29 cellular contexts compared by ENCODE assay signal in genomic region chr5:9582406-9582805, GRCh38. TPM values are rescaled to one million over a fixed set of nuclear protein-coding genes. Genes with fewer than 3 reads are reported as not detected.
"Had no signal": no experiment of that assay in that cellular context is flagged by ENCODE, and none has a peak within 500 bp of the region (broad histone marks: within the 10 kb centered on the region; RNA-seq: fewer than 3 reads in every experiment).

No MANE protein-coding gene starts in this region.

- DNase-seq: effector CD4-positive, alpha-beta T cell; endodermal cell; foreskin keratinocyte; heart right ventricle; hypothalamus; kidney glomerular epithelial cell; naive thymus-derived CD4-positive, alpha-beta T cell; nephron progenitor cell; psoas muscle; retina; right lobe of liver; stimulated activated CD4-positive, alpha-beta T cell treated with anti-CD3 and anti-CD28 coated beads, Interleukin-4, amount 100 ng/mL, for 1 hour; stimulated activated CD8-positive, alpha-beta memory T cell treated with anti-CD3 and anti-CD28 coated beads, Interleukin-4, amount 100 ng/mL, for 48 hours; stimulated activated naive CD8-positive, alpha-beta T cell treated with anti-CD3 and anti-CD28 coated beads, Interleukin-15, Interleukin-2, amounts not matched to agents 100 U/mL and 50 U/mL, for 24 hours; tibial artery had no signal

- H3K27ac ChIP-seq: coronary artery, foreskin keratinocyte, heart right ventricle, neutrophil, psoas muscle, right lobe of liver, tibial artery had no signal

- H3K36me3 ChIP-seq: heart right ventricle, neutrophil, right lobe of liver, tibial artery had no signal

- H3K4me3 ChIP-seq: coronary artery, heart right ventricle, psoas muscle, right lobe of liver, tibial artery had no signal

- H3K4me1 ChIP-seq: foreskin keratinocyte, heart right ventricle, psoas muscle, right lobe of liver, tibial artery had no signal

- H3K9me3 ChIP-seq: neutrophil, psoas muscle, right lobe of liver had no signal

- ATAC-seq: foreskin keratinocyte; heart right ventricle; naive thymus-derived CD4-positive, alpha-beta T cell; psoas muscle; right lobe of liver; stimulated activated effector memory CD8-positive, alpha-beta T cell treated with anti-CD3 and anti-CD28 coated beads, Interleukin-12 subunit alpha, Interleukin-12 subunit beta, amount 100 ng/mL, for 72 hours; stimulated activated naive CD8-positive, alpha-beta T cell treated with anti-CD3 and anti-CD28 coated beads, Interleukin-15, Interleukin-2, amounts not matched to agents 100 U/mL and 50 U/mL, for 24 hours had no signal

- H3K27me3 ChIP-seq: heart right ventricle, neutrophil, right lobe of liver, tibial artery had no signal

RNA-seq across cellular contexts. Expression of gene TAS2R1, which starts 47.7 kb away (rescaled TPM):
- total RNA-seq: dermis microvascular lymphatic vessel endothelial cell; endothelial cell of umbilical vein; foreskin keratinocyte; glomerular endothelial cell; heart right ventricle; liver; lung microvascular endothelial cell; mesenteric fat pad; mononuclear cell; naive thymus-derived CD4-positive, alpha-beta T cell; osteoblast; psoas muscle; right lobe of liver; temporal lobe; ureter had no signal
- polyA plus RNA-seq: endothelial cell of umbilical vein; esophagus; foreskin keratinocyte; heart right ventricle; liver; naive thymus-derived CD4-positive, alpha-beta T cell; psoas muscle had no signal
